9 cellular contexts compared by ENCODE assay signal in the genomic region with DNA sequence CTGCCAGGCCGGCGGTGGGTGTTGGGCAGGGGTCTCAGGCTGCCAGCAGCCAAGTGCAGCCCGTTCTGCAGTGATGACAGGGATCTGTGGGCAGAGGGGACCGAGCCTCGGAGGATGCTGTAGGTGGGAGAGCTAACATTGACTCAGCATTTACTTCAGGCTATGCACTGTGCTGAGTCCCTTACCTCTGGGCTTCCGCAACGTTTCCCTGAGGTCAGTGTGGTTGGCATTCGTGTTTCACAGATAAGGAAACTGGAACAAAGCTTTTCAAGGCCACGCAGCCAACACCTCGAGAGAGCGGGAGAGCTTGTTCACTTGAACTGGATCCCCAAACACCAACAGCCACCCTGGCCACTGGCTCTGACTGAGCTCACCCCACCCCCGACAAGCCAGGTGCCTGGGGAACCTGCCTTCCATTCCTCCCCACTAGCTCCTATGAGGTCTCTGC. TPM values are rescaled to one million over a fixed set of nuclear protein-coding genes. Genes with fewer than 3 reads are reported as not detected.
DNase-seq lines count a peak whose midpoint lies in the region; ATAC-seq and TF ChIP-seq lines count a peak whose summit lies in the region.
"Had no signal": no experiment of that assay in that cellular context is flagged by ENCODE, and none has a peak within 500 bp of the region (broad histone marks: within the 10 kb centered on the region; RNA-seq: fewer than 3 reads in every experiment).

No MANE protein-coding gene starts in this region.

- peaks cover 6% of the 10 kb centered on the region for H3K4me1 Mint-ChIP-seq in endothelial cell (ENCODE audit: unreplicated experiment)

- peaks cover 9% of the 10 kb centered on the region for H3K27me3 Mint-ChIP-seq in endothelial cell (ENCODE audit: unreplicated experiment)

- no peaks in the 10 kb centered on the region for H3K27me3 ChIP-seq in neuron (ENCODE audit: insufficient read depth, low read length)

- DNase-seq in GM12865 (ENCODE audit: low read depth) (peak; percentile 18), T-helper 22 cell (ENCODE audit: low read depth) (peak; percentile 43), endothelial cell (ENCODE audit: low spot score) (no peak), COLO829 (ENCODE audit: low spot score) (no peak), retina (no peak)

- no peaks in the 10 kb centered on the region for H3K36me3 Mint-ChIP-seq in endothelial cell (ENCODE audit: low read depth, unreplicated experiment)

- no peak overlapping the region for H3K27ac Mint-ChIP-seq in endothelial cell (ENCODE audit: unreplicated experiment)

- peak overlapping the region; percentile 2; the same call in 1 of the 2 replicates for H3K4me3 ChIP-seq in GM12865 (ENCODE audit: low read depth, low read length)
- H3K4me3 ChIP-seq in neuron (ENCODE audit: low read length), result peak overlapping the region; percentile 47

- H3K9me3 ChIP-seq in neuron (ENCODE audit: low read length), result no peaks in the 10 kb centered on the region

- ATAC-seq in HG02943 (IDR thresholded peaks at IDR 0.05; ENCODE audit: low read depth, unreplicated experiment) (peak; percentile 13), HG02763 (IDR thresholded peaks at IDR 0.05; ENCODE audit: unreplicated experiment) (no peak)

- H3K4me3 Mint-ChIP-seq in endothelial cell (ENCODE audit: unreplicated experiment), result peak overlapping the region; percentile 60

- peaks cover 6% of the 10 kb centered on the region for H3K4me1 ChIP-seq in neuron (ENCODE audit: insufficient read depth, low read length)

- no peaks in the 10 kb centered on the region for H3K9me3 Mint-ChIP-seq in endothelial cell (ENCODE audit: unreplicated experiment)

- no peak for TF ChIP-seq CTCF in GM12865 (IDR thresholded peaks at IDR 0.05; ENCODE audit: insufficient read depth, low read depth, low read length, missing control alignments)
- TF ChIP-seq CTCF in endothelial cell (IDR thresholded peaks at IDR 0.05; ENCODE audit: unreplicated experiment), result no peak

- H3K36me3 ChIP-seq in neuron (ENCODE audit: insufficient read depth, low read length), result no peaks in the 10 kb centered on the region

- peak overlapping the region; percentile 88 for H2AFZ ChIP-seq in neuron (ENCODE audit: low read depth, low read length)

RNA-seq across cellular contexts. Expression of a gene that starts 0.8 kb away (rescaled TPM):
- not detected for total RNA-seq in endothelial cell (ENCODE audit: unreplicated experiment)
- total RNA-seq: M059J had no signal

RNA-seq across cellular contexts. Expression of a gene that starts 27.3 kb away (rescaled TPM):
- total RNA-seq in endothelial cell (ENCODE audit: unreplicated experiment), result 0.18 TPM
- total RNA-seq: M059J had no signal

Comparison
In these comparisons a context has a peak if more than half of its experiments do, and no peak if none do; other contexts are left out.
1. DNase-seq: peak in GM12865 (single experiment) and T-helper 22 cell (single experiment); none in endothelial cell (single experiment), COLO829 (single experiment) and retina (single experiment).